ENCODE assay signal across 8 cellular contexts in the genomic region with DNA sequence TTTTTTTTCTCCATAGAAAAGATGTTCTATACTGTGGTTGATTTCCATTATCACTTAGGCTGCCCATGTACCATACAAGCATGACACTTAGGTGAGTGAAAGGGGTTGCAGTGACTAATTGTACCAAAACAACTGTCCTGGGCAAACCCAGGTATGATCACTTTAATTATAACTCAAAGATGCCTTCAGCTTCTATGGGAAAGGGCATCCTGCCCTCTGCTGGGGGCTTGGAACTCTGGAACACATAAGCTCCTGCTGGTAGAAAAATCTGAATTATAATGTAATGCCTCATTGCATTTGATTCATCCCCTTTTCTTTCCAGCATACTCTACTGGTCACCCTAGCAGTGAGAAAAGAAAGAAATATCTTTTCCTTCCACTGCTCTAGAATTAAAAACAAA.
DNase-seq lines count a peak whose midpoint lies in the region; ATAC-seq and TF ChIP-seq lines count a peak whose summit lies in the region.

No MANE protein-coding gene starts in this region.

- ATAC-seq in GM21717 (IDR thresholded peaks at IDR 0.05; ENCODE audit: unreplicated experiment) (peak; percentile 47), HG03439 (IDR thresholded peaks at IDR 0.05; ENCODE audit: unreplicated experiment) (no peak)

- CTCF ChIA-PET in RWPE1 (lab: Yijun Ruan, JAX), result interaction anchor here (0.5 to 1.2 kb wide), 4 partner anchors 20 to 173 kb away, joined by 3 to 6 read pairs (median 3); no protein-coding TSS in a partner anchor

- DNase-seq in AG20443 (ENCODE audit: low spot score) (peak; percentile 23), RWPE1 (ENCODE audit: low spot score) (no peak), fibroblast of peridontal ligament (ENCODE audit: extremely low read depth) (peak; percentile 71), DMS153 treated with DMSO at 0.1 percent for 48 hours (lab: John Stamatoyannopoulos, UW; ENCODE audit: unreplicated experiment) (no peak), pons (ENCODE audit: low spot score) (no peak)
- peak; percentile 35 for DNase-seq in stimulated activated CD8-positive, alpha-beta memory T cell treated with anti-CD3 and anti-CD28 coated beads, Interleukin-4, amount 100 ng/mL, for 48 hours

- POLR2A ChIA-PET in RWPE1 (lab: Yijun Ruan, JAX; ENCODE audit: low non-redundant PET), result interaction anchor here (0.6 kb wide), 1 partner anchor 174 kb away, joined by 3 read pairs; no protein-coding TSS in a partner anchor

- peak; percentile 18 for TF ChIP-seq CTCF in RWPE1 (conservative IDR thresholded peaks at IDR 0.05; ENCODE audit: low read depth)

- H3K27ac ChIP-seq in RWPE1, result no peak overlapping the region

Comparison
In these comparisons a context has a peak if more than half of its experiments do, and no peak if none do; other contexts are left out.
1. DNase-seq: peak in AG20443 (single experiment), fibroblast of peridontal ligament (single experiment) and stimulated activated CD8-positive, alpha-beta memory T cell treated with anti-CD3 and anti-CD28 coated beads, Interleukin-4, amount 100 ng/mL, for 48 hours (single experiment); none in RWPE1 (single experiment), DMS153 treated with DMSO at 0.1 percent for 48 hours (single experiment) and pons (single experiment).